ENCODE assay signal across 30 cellular contexts in the genomic region with DNA sequence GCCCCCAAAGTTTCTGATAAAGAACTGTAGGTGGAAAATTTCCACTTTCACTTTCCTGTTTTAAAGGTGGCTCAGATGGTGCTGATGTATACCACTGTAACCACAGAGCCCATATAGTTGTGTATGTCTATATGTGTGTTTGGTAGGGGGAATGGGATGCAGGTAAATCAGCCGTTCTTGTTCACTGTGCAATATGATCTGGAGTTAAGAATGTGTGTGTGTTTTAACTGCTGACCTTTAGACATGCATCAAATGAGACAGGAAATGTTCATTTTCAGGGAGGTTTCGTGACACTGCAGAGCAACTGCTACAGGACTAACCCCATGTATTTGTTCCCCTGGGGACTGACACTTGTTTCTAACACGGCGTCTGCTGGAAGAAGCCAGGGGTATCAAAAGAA.
DNase-seq lines count a peak whose midpoint lies in the region; ATAC-seq, FAIRE-seq and TF ChIP-seq lines count a peak whose summit lies in the region.
"Had no signal": no experiment of that assay in that cellular context is flagged by ENCODE, and none has a peak within 500 bp of the region (broad histone marks: within the 10 kb centered on the region; RNA-seq: fewer than 3 reads in every experiment).

No MANE protein-coding gene starts in this region.

- POLR2A ChIA-PET in activated CD8-positive, alpha-beta T cell treated with anti-CD3 and anti-CD28 coated beads, Interleukin-2, amount 10 ng/mL, durations not matched to agents 7 days and 5 days (lab: Charles Lee): no interaction called here

- no peaks in the 10 kb centered on the region for H3K36me3 Mint-ChIP-seq in activated CD8-positive, alpha-beta T cell treated with anti-CD3 and anti-CD28 coated beads, Interleukin-2, amount 10 ng/mL, durations not matched to agents 7 days and 5 days (ENCODE audit: low read depth)
- H3K36me3 Mint-ChIP-seq: activated CD4-positive, alpha-beta memory T cell treated with anti-CD3 and anti-CD28 coated beads for 36 hours; CD8-positive, alpha-beta memory T cell had no signal

- DNase-seq in GM12892 (ENCODE audit: insufficient read length) (no peak), AG20443 (ENCODE audit: low spot score) (no peak), MG63 (no peak)
- DNase-seq in activated CD8-positive, alpha-beta T cell treated with anti-CD3 and anti-CD28 coated beads, Interleukin-2, amount 10 ng/mL, durations not matched to agents 7 days and 5 days: no peak
- DNase-seq in activated CD8-positive, alpha-beta memory T cell treated with anti-CD3 and anti-CD28 coated beads for 24 hours: no peak
- DNase-seq: activated CD4-positive, alpha-beta memory T cell treated with anti-CD3 and anti-CD28 coated beads for 36 hours; activated gamma-delta T cell; activated T-cell treated with anti-CD3 and anti-CD28 coated beads for 4 hours; CD8-positive, alpha-beta memory T cell; colonic mucosa; DMS153; effector memory CD4-positive, alpha-beta T cell; foreskin keratinocyte; H7; left colon; mesenchymal stem cell; MM.1S; NCI-H1417; NCI-H2081 treated with DMSO at 0.1 percent for 48 hours; Peyer's patch; SJCRH30; upper lobe of left lung had no signal

- H3K9me3 ChIP-seq in MG63: no peaks in the 10 kb centered on the region
- H3K9me3 ChIP-seq: colonic mucosa, Peyer's patch, SJCRH30, upper lobe of left lung had no signal

- no peak overlapping the region for H3K4me3 Mint-ChIP-seq in activated CD8-positive, alpha-beta T cell treated with anti-CD3 and anti-CD28 coated beads, Interleukin-2, amount 10 ng/mL, durations not matched to agents 7 days and 5 days
- H3K4me3 Mint-ChIP-seq: activated CD4-positive, alpha-beta memory T cell treated with anti-CD3 and anti-CD28 coated beads for 36 hours; CD8-positive, alpha-beta memory T cell had no signal

- no peak for TF ChIP-seq POLR2A in GM12892 (IDR thresholded peaks at IDR 0.05; ENCODE audit: low read depth, low read length)

- no peaks in the 10 kb centered on the region for H3K36me3 ChIP-seq in MG63
- H3K36me3 ChIP-seq: colonic mucosa, Peyer's patch, SJCRH30, upper lobe of left lung had no signal

- H3K27me3 Mint-ChIP-seq in activated CD8-positive, alpha-beta T cell treated with anti-CD3 and anti-CD28 coated beads, Interleukin-2, amount 10 ng/mL, durations not matched to agents 7 days and 5 days (ENCODE audit: low read depth): no peaks in the 10 kb centered on the region
- H3K27me3 Mint-ChIP-seq: activated CD4-positive, alpha-beta memory T cell treated with anti-CD3 and anti-CD28 coated beads for 36 hours had no signal

- no peak overlapping the region for H3K27ac Mint-ChIP-seq in activated CD8-positive, alpha-beta T cell treated with anti-CD3 and anti-CD28 coated beads, Interleukin-2, amount 10 ng/mL, durations not matched to agents 7 days and 5 days
- H3K27ac Mint-ChIP-seq: activated CD4-positive, alpha-beta memory T cell treated with anti-CD3 and anti-CD28 coated beads for 36 hours had no signal

- no peaks in the 10 kb centered on the region for H3K9me3 Mint-ChIP-seq in activated CD8-positive, alpha-beta T cell treated with anti-CD3 and anti-CD28 coated beads, Interleukin-2, amount 10 ng/mL, durations not matched to agents 7 days and 5 days (ENCODE audit: insufficient read depth)
- H3K9me3 Mint-ChIP-seq: activated CD4-positive, alpha-beta memory T cell treated with anti-CD3 and anti-CD28 coated beads for 36 hours had no signal

- peak; percentile 78 for ATAC-seq in GM18907 (IDR thresholded peaks at IDR 0.05; ENCODE audit: unreplicated experiment)
- peak; percentile 65 for ATAC-seq in HG03095 (IDR thresholded peaks at IDR 0.05; ENCODE audit: unreplicated experiment)
- peak; percentile 42 for ATAC-seq in activated CD8-positive, alpha-beta T cell treated with anti-CD3 and anti-CD28 coated beads, Interleukin-2, amount 10 ng/mL, durations not matched to agents 7 days and 5 days
- no peak for ATAC-seq in HG03571 (IDR thresholded peaks at IDR 0.05; ENCODE audit: unreplicated experiment)
- ATAC-seq: activated CD4-positive, CD25-positive, alpha-beta regulatory T cell treated with anti-CD3 and anti-CD28 coated beads, Interleukin-2, amount 50 U/mL, for 24 hours; foreskin keratinocyte; K562; left colon had no signal

- CTCF ChIA-PET in activated CD8-positive, alpha-beta T cell treated with anti-CD3 and anti-CD28 coated beads, Interleukin-2, amount 10 ng/mL, durations not matched to agents 7 days and 5 days (lab: Charles Lee): no interaction called here

- H3K4me1 Mint-ChIP-seq in activated CD8-positive, alpha-beta T cell treated with anti-CD3 and anti-CD28 coated beads, Interleukin-2, amount 10 ng/mL, durations not matched to agents 7 days and 5 days (ENCODE audit: low read depth): peaks cover 15% of the 10 kb centered on the region

- FAIRE-seq in GM12892 (lab: Jason Lieb, UNC): peak; percentile 24
- FAIRE-seq: bronchial epithelial cell, GM19239, K562 had no signal

- no peak overlapping the region for H3K4me3 ChIP-seq in MG63
- H3K4me3 ChIP-seq: colonic mucosa, hepatocyte, K562, Peyer's patch, SJCRH30, upper lobe of left lung had no signal

- no peaks in the 10 kb centered on the region for H3K27me3 ChIP-seq in MG63
- H3K27me3 ChIP-seq: colonic mucosa, foreskin keratinocyte, hepatocyte, Peyer's patch, SJCRH30, upper lobe of left lung had no signal
